Comparison of ENCODE assay signal across 8 cellular contexts in the genomic region with DNA sequence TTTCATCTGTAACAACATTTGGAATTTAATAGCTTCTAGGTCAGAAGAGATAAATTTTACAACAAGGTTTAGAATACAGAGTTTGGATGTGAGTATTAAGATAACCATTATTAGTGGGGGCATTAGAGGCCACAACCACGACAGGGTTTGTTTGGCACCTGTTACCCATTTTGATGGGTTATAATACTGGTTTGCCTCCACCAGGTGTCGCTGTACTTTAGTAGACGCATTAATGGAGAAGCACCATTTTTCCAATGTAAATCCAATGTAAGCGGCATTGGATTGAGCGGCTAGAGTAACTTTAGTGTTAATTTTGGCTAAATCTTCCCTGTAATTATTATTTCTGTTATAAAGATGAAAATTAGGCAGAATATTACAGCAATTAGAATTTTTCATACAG.
A peak's percentile ranks its signal among the peaks of the same experiment; 100 is the strongest.
DNase-seq lines count a peak whose midpoint lies in the region; ATAC-seq, FAIRE-seq and TF ChIP-seq lines count a peak whose summit lies in the region.

No MANE protein-coding gene starts in this region.

- H4K5ac ChIP-seq in H1 (ENCODE audit: insufficient read length, low read depth, low read length): no peak overlapping the region

- no peak overlapping the region for H3K23ac ChIP-seq in H1 (ENCODE audit: insufficient read length)

- no peak overlapping the region for H2AFZ ChIP-seq in H1 (ENCODE audit: low read length)

- no peak overlapping the region for H3K14ac ChIP-seq in H1 (ENCODE audit: insufficient read length)

- no peak overlapping the region for H3K9ac ChIP-seq in H1 (replicated peaks in 1 of 4; ENCODE audit: extremely low read depth in 1 of 4, low read depth in 3 of 4, low read length in 3 of 4)

- POLR2A ChIA-PET in H1 (lab: Charles Lee; ENCODE audit: partially characterized antibody): no interaction called here

- H4K20me1 ChIP-seq in H1 (replicated peaks in 1 of 2; ENCODE audit: control insufficient read depth in 1 of 2, insufficient read depth in 2 of 2, low read length in 2 of 2): no peaks in the 10 kb centered on the region

- FAIRE-seq in H1 (lab: Jason Lieb, UNC): no peak

- no peak overlapping the region for H2BK5ac ChIP-seq in H1 (ENCODE audit: low read depth, low read length)

- H3K4me1 ChIP-seq in H1 (replicated peaks in 1 of 4; ENCODE audit: control insufficient read depth in 3 of 4, insufficient read depth in 4 of 4, low read length in 3 of 4) (no peaks in the 10 kb centered on the region), upper lobe of left lung (no peaks in the 10 kb centered on the region)

- TF ChIP-seq EP300 in H1 (IDR thresholded peaks at IDR 0.05; ENCODE audit: borderline replicate concordance in 1 of 2, low read depth in 2 of 2, low read length in 2 of 2) (no peak), upper lobe of left lung (IDR thresholded peaks at IDR 0.05) (no peak)

- no peaks in the 10 kb centered on the region; a peak in 1 of 4 replicates for H3K9me3 ChIP-seq in H1 (ENCODE audit: insufficient read depth in 2 of 2, low read depth in 1 of 2, low read length in 1 of 2)
- H3K9me3 ChIP-seq in upper lobe of left lung: no peaks in the 10 kb centered on the region

- no peak overlapping the region for H3K56ac ChIP-seq in H1 (replicated peaks; ENCODE audit: insufficient read length, low read depth, low read length)

- TF ChIP-seq RAD21 in H1 (IDR thresholded peaks at IDR 0.05 in 1 of 2, conservative IDR thresholded peaks at IDR 0.05 in 1 of 2; ENCODE audit: low read depth in 2 of 2, low read length in 2 of 2): peak; percentile 46 to 67

- no peaks in the 10 kb centered on the region for H3K79me2 ChIP-seq in H1 (ENCODE audit: control insufficient read depth in 1 of 2, insufficient read depth in 2 of 2, low read length in 2 of 2)

- H2BK120ac ChIP-seq in H1 (replicated peaks; ENCODE audit: low read depth, low read length): no peak overlapping the region

- H2BK12ac ChIP-seq in H1 (ENCODE audit: low read depth, low read length): no peak overlapping the region

- TF ChIP-seq CTCF in H1 (IDR thresholded peaks at IDR 0.05; ENCODE audit: control extremely low read depth in 1 of 3, insufficient read depth in 1 of 3, low read depth in 1 of 3, low read length in 3 of 3) (peak in 2 of 3 experiments; percentile 55 to 59; a peak in 3 of 4 replicates), upper lobe of left lung (IDR thresholded peaks at IDR 0.05) (peak in 2 of 6 experiments; percentile 26 to 28)

- no peaks in the 10 kb centered on the region for H3K23me2 ChIP-seq in H1 (ENCODE audit: low read depth, low read length)

- H4K91ac ChIP-seq in H1 (replicated peaks; ENCODE audit: insufficient read length, low read length): no peak overlapping the region

- TF ChIP-seq POLR2A in H1 (IDR thresholded peaks at IDR 0.05; ENCODE audit: control extremely low read depth in 1 of 2, low read depth in 2 of 2, low read length in 2 of 2): no peak
- TF ChIP-seq POLR2A in upper lobe of left lung (IDR thresholded peaks at IDR 0.05): no peak

- WGBS in H1 (ENCODE audit: extremely low coverage in 1 of 2, insufficient coverage in 1 of 2, insufficient read length in 1 of 2, insufficient replicate concordance in 2 of 2, low coverage in 1 of 2, low lambda C conversion rate in 2 of 2, missing lambda C conversion rate in 1 of 2), 2 experiments: 45% methylated on average over 5 of the region's 5 CpGs; no CpG with 5 or more reads in 1 of the 2 experiments
- WGBS in upper lobe of left lung, 2 donors: 39 to 45% methylated on average over 5 of the region's 5 CpGs

- H2BK15ac ChIP-seq in H1 (ENCODE audit: low read length): no peak overlapping the region

- no peak overlapping the region for H4K8ac ChIP-seq in H1 (ENCODE audit: extremely low read depth, insufficient read depth, low read length)

- DNase-seq in COLO829 (ENCODE audit: low spot score) (peak; percentile 8), NCI-H2029 (lab: John Stamatoyannopoulos, UW) (peak; percentile 15), H1 (ENCODE audit: low read depth in 1 of 2, low spot score in 2 of 2) (peak in 1 of 2 experiments; percentile 61), AG08396 (ENCODE audit: low spot score) (no peak), activated T-cell treated with anti-CD3 and anti-CD28 coated beads for 4 hours (no peak), upper lobe of left lung (no peak)

- CTCF ChIA-PET in H1 (lab: Charles Lee; ENCODE audit: partially characterized antibody): interaction anchor here (0.6 to 3.0 kb wide), 14 partner anchors 8 to 829 kb away, joined by 3 to 14 read pairs (median 4); no protein-coding TSS in a partner anchor

- H3K27ac ChIP-seq in H1 (ENCODE audit: low read depth, low read length): no peak overlapping the region
- no peak overlapping the region for H3K27ac ChIP-seq in upper lobe of left lung

- H3K4ac ChIP-seq in H1 (replicated peaks; ENCODE audit: insufficient read length, low read depth, low read length): no peak overlapping the region

- no peak overlapping the region for H3K4me2 ChIP-seq in H1 (ENCODE audit: insufficient read depth in 1 of 2, low read depth in 2 of 2, low read length in 2 of 2)

- no peaks in the 10 kb centered on the region for H3K79me1 ChIP-seq in H1 (ENCODE audit: low read depth, low read length)

- H2AK5ac ChIP-seq in H1 (ENCODE audit: low read depth, low read length): no peak overlapping the region

- no peak overlapping the region for H3K4me3 ChIP-seq in H1 (ENCODE audit: extremely low read depth in 1 of 4, insufficient read depth in 2 of 4, low read depth in 3 of 4, low read length in 4 of 4)
- no peak overlapping the region for H3K4me3 ChIP-seq in upper lobe of left lung

- H3K27me3 ChIP-seq in H1 (replicated peaks in 1 of 4; ENCODE audit: control insufficient read depth in 3 of 4, extremely low read depth in 1 of 4, insufficient read depth in 3 of 4, low read length in 3 of 4): no peaks in the 10 kb centered on the region
- no peaks in the 10 kb centered on the region for H3K27me3 ChIP-seq in upper lobe of left lung

- H2BK20ac ChIP-seq in H1 (ENCODE audit: low read length): no peak overlapping the region

- ATAC-seq in GM18858 (IDR thresholded peaks at IDR 0.05; ENCODE audit: unreplicated experiment): peak; percentile 60
- ATAC-seq in GM18873 (IDR thresholded peaks at IDR 0.05; ENCODE audit: low FRiP score, unreplicated experiment): no peak
- ATAC-seq in upper lobe of left lung (ENCODE audit: low FRiP score in 2 of 2): no peak

- H3K36me3 ChIP-seq in H1 (ENCODE audit: control insufficient read depth in 2 of 4, insufficient read depth in 4 of 4, low read length in 3 of 4) (no peaks in the 10 kb centered on the region), upper lobe of left lung (no peaks in the 10 kb centered on the region)

- H3K18ac ChIP-seq in H1 (ENCODE audit: extremely low read depth, low read length): no peak overlapping the region

TF ChIP-seq in H1, 55 proteins besides CTCF, POLR2A, EP300 and RAD21 (continues in another document):
- TF ChIP-seq SUZ12 (IDR thresholded peaks at IDR 0.05; ENCODE audit: low read length) (no peak), BACH1 (IDR thresholded peaks at IDR 0.05; ENCODE audit: low read length) (no peak)
- TF ChIP-seq, protein P1, sequence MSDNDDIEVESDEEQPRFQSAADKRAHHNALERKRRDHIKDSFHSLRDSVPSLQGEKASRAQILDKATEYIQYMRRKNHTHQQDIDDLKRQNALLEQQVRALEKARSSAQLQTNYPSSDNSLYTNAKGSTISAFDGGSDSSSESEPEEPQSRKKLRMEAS (IDR thresholded peaks at IDR 0.05): no peak

Comparison
In these comparisons a context has a peak if more than half of its experiments do, and no peak if none do; other contexts are left out.
1. DNase-seq: peak in COLO829 (single experiment) and NCI-H2029 (single experiment); none in AG08396 (single experiment), activated T-cell treated with anti-CD3 and anti-CD28 coated beads for 4 hours (single experiment) and upper lobe of left lung (0 of 2).